ENCODE assay signal across 22 cellular contexts in the genomic region with DNA sequence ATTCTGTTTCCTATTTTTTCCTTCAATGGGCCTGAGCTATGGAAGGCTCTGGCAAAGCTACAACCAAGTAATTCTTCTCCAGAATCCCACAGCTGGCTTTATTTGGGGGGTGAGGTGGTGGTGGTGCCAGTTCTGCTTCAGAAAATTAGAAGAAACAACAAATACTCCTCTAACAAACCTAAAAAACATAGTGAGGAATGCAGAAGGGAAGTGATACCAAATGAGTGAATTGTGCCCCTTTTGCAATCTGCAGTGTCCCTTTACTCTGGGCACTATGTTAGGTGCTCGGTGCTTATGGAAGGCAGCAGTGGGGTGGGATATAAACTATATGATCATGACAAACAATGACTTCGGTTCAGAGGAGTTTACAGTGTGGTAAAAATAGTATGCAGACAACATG.
"Had no signal": no experiment of that assay in that cellular context is flagged by ENCODE, and none has a peak within 500 bp of the region (broad histone marks: within the 10 kb centered on the region; RNA-seq: fewer than 3 reads in every experiment).

No MANE protein-coding gene starts in this region.

- H3K4me3 ChIP-seq: colonic mucosa, esophagus squamous epithelium, gastroesophageal sphincter, heart left ventricle, hepatocyte, left lung, lower lobe of right lung, mucosa of descending colon had no signal

- H3K27ac ChIP-seq: colonic mucosa, epithelial cell of prostate, esophagus squamous epithelium, foreskin keratinocyte, gastroesophageal sphincter, heart left ventricle, hepatocyte, left lung, lower lobe of right lung had no signal

- H3K4me1 ChIP-seq: colonic mucosa, foreskin keratinocyte, left lung, lower lobe of right lung had no signal

- DNase-seq: colonic mucosa; cortex of kidney; effector CD8-positive, alpha-beta T cell; effector memory CD8-positive, alpha-beta T cell; endodermal cell; erythroblast; esophagus squamous epithelium; foreskin keratinocyte; heart left ventricle; hypothalamus; left cardiac atrium; left lung; left ventricle myocardium superior; lower lobe of right lung; mesenchymal stem cell; mucosa of descending colon; naive B cell; naive thymus-derived CD8-positive, alpha-beta T cell had no signal

- H3K27me3 ChIP-seq: colonic mucosa, esophagus squamous epithelium, gastroesophageal sphincter, heart left ventricle, left lung had no signal

- ATAC-seq: effector memory CD8-positive, alpha-beta T cell; esophagus mucosa; foreskin keratinocyte; gastroesophageal sphincter; heart left ventricle; left cardiac atrium; left lung; left ventricle myocardium superior; lower lobe of right lung; mucosa of descending colon; naive thymus-derived CD8-positive, alpha-beta T cell had no signal

- H3K9me3 ChIP-seq: colonic mucosa, esophagus squamous epithelium, gastroesophageal sphincter, heart left ventricle, left lung, lower lobe of right lung, mucosa of descending colon had no signal

- H3K36me3 ChIP-seq: colonic mucosa, esophagus squamous epithelium, gastroesophageal sphincter, heart left ventricle, left lung, lower lobe of right lung had no signal
